ENCODE assay signal across 25 cellular contexts in the genomic region with DNA sequence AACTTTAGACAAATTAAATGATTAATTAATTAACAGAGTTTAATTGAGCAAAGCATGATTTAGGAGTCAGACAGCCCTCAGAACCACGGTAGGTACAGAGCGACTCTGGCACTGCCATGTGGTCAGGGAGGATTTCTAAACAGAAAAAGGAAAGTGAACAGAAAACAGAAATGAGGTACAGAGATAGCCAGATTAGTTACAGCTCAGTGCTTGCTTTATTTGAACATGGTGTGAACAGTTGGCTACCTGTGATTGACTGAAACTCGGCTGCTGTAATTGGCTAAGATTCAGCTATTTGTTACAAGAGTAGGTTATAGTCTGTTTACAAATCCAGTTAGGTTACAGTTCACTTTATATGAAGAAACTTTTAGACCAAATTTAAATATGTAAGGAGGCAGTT.
"Had no signal": no experiment of that assay in that cellular context is flagged by ENCODE, and none has a peak within 500 bp of the region (broad histone marks: within the 10 kb centered on the region; RNA-seq: fewer than 3 reads in every experiment).

No MANE protein-coding gene starts in this region.

- H3K4me1 Mint-ChIP-seq: activated B cell treated with CpG ODN at 0.5 μM for 24 hours; activated CD4-positive, alpha-beta T cell treated with anti-CD3 and anti-CD28 coated beads, Interleukin-2, amount 10 ng/mL, durations not matched to agents 24 days and 14 days; activated naive CD8-positive, alpha-beta T cell treated with anti-CD3 and anti-CD28 coated beads, Interleukin-2, amount 10 ng/mL, durations not matched to agents 7 days and 5 days had no signal

- H3K27ac Mint-ChIP-seq: activated B cell treated with CpG ODN at 0.5 μM for 24 hours; activated CD4-positive, alpha-beta T cell treated with anti-CD3 and anti-CD28 coated beads, Interleukin-2, amount 10 ng/mL, durations not matched to agents 24 days and 14 days; activated naive CD8-positive, alpha-beta T cell treated with anti-CD3 and anti-CD28 coated beads, Interleukin-2, amount 10 ng/mL, durations not matched to agents 7 days and 5 days; activated T-cell treated with anti-CD3 and anti-CD28 coated beads, Interleukin-2, amount 50 U/mL, for 72 hours; activated T-helper 2 cell treated with anti-CD3 and anti-CD28 coated beads, Interferon-gamma antibody, Interleukin-2, Interleukin-4, amounts not matched to agents 10 μg/mL and 5 μg/mL and 100 μg/mL, durations not matched to agents 14 hours and 24 hours and 36 hours; T-helper 1 cell treated with Interleukin-12 subunit alpha and Interleukin-12 subunit beta and Interleukin-4 antibody, amounts not matched to agents 30 μg/mL and 1 μg/mL, for 36 hours had no signal

- ATAC-seq: activated T-cell treated with anti-CD3 and anti-CD28 coated beads, Interleukin-2, amount 50 U/mL, for 72 hours had no signal

- H3K36me3 ChIP-seq: adrenal gland, breast epithelium had no signal

- H2AFZ ChIP-seq: PC-9 had no signal

- H3K27ac ChIP-seq: adrenal gland, breast epithelium, PC-9 had no signal

- H3K27me3 Mint-ChIP-seq: activated B cell treated with CpG ODN at 0.5 μM for 24 hours; activated CD4-positive, alpha-beta T cell treated with anti-CD3 and anti-CD28 coated beads, Interleukin-2, amount 10 ng/mL, durations not matched to agents 24 days and 14 days; activated naive CD8-positive, alpha-beta T cell treated with anti-CD3 and anti-CD28 coated beads, Interleukin-2, amount 10 ng/mL, durations not matched to agents 7 days and 5 days had no signal

- H3K27me3 ChIP-seq: adrenal gland, breast epithelium had no signal

- H3K4me2 ChIP-seq: PC-9 had no signal

- H3K4me1 ChIP-seq: adrenal gland, breast epithelium had no signal

- H3K4me3 ChIP-seq: adrenal gland, breast epithelium, PC-9 had no signal

- DNase-seq: activated B cell treated with CpG ODN at 0.5 μM for 24 hours; activated CD4-positive, alpha-beta T cell treated with anti-CD3 and anti-CD28 coated beads for 1 hour; activated CD4-positive, alpha-beta T cell treated with anti-CD3 and anti-CD28 coated beads, Interleukin-2, amount 10 ng/mL, durations not matched to agents 24 days and 14 days; activated CD4-positive, alpha-beta T cell treated with anti-CD3 and anti-CD28 coated beads, Interleukin-2, amount 50 U/mL, for 48 hours; activated gamma-delta T cell treated with Interleukin-2 at 50 U/mL for 16 hours; activated naive CD4-positive, alpha-beta T cell treated with anti-CD3 and anti-CD28 coated beads, Interleukin-2, amount 50 U/mL, for 16 hours; activated naive CD8-positive, alpha-beta T cell treated with anti-CD3 and anti-CD28 coated beads, Interleukin-2, amount 10 ng/mL, durations not matched to agents 7 days and 5 days; activated T-cell treated with anti-CD3 and anti-CD28 coated beads, Interleukin-2, amount 50 U/mL, for 72 hours; adrenal gland; anterior cingulate cortex; caudate nucleus; MM.1S; NCI-H1105; NCI-H1436 treated with DMSO at 0.1 percent for 48 hours; NCI-H187; NCI-H2081; NCI-H2227 treated with DMSO at 0.1 percent for 48 hours; NCI-H446 treated with DMSO at 0.1 percent for 48 hours; NCI-H524 treated with DMSO at 0.1 percent for 48 hours; NCI-H748 treated with DMSO at 0.1 percent for 48 hours; PC-9; SHP77 treated with DMSO at 0.1 percent for 48 hours had no signal

- H3K4me3 Mint-ChIP-seq: activated B cell treated with CpG ODN at 0.5 μM for 24 hours; activated CD4-positive, alpha-beta T cell treated with anti-CD3 and anti-CD28 coated beads, Interleukin-2, amount 10 ng/mL, durations not matched to agents 24 days and 14 days; activated naive CD8-positive, alpha-beta T cell treated with anti-CD3 and anti-CD28 coated beads, Interleukin-2, amount 10 ng/mL, durations not matched to agents 7 days and 5 days; activated T-cell treated with anti-CD3 and anti-CD28 coated beads, Interleukin-2, amount 50 U/mL, for 72 hours; T-helper 1 cell treated with Interleukin-12 subunit alpha and Interleukin-12 subunit beta and Interleukin-4 antibody, amounts not matched to agents 30 μg/mL and 1 μg/mL, for 36 hours had no signal
